23 cellular contexts compared by ENCODE assay signal in the genomic region with DNA sequence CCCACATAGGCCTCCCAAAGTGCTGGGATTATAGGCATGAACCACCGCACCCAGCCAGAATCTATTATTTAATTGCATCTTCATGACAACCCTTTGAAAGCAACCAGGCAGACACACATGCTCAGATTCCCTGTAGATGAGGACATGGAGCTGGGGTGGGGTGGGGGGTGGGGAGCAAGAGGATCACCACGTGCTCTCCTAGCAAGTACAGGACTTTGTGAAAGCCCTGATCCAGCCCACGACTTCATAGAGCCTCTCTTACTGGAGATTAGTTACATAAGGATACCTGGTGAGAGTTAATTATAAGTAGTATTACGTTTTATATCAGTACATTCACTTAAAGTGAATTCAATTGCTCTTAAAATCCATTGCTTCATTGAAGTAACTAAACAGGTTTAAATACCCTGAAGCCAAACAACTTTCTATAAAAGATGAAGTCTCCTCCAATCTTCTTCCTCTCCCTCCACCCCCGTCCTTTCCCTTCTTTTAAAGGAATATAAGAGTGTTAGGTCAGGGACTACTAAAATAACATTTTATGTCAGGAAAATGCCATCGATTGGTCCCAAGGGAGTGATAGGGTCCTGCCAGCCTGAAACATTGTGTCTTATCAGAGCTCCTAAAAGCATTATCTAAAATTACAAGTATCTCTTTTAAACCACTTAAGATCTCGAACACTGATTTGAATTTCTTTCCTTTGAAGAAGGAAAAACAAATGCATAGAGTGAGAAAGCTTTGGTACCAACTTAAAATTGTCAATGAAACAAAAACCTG.
DNase-seq lines count a peak whose midpoint lies in the region; ATAC-seq and TF ChIP-seq lines count a peak whose summit lies in the region.
"Had no signal": no experiment of that assay in that cellular context is flagged by ENCODE, and none has a peak within 500 bp of the region (broad histone marks: within the 10 kb centered on the region; RNA-seq: fewer than 3 reads in every experiment).

No MANE protein-coding gene starts in this region.

- peak overlapping the region; percentile 23 for H3K4me3 Mint-ChIP-seq in type B pancreatic cell
- H3K4me3 Mint-ChIP-seq: CD4-positive, alpha-beta memory T cell; HFFc6 had no signal

- no peaks in the 10 kb centered on the region for H3K9me3 Mint-ChIP-seq in type B pancreatic cell
- H3K9me3 Mint-ChIP-seq: CD4-positive, alpha-beta memory T cell; HFFc6 had no signal

- H3K36me3 ChIP-seq in left lung = no peaks in the 10 kb centered on the region
- H3K36me3 ChIP-seq: BLaER1 treated with 17β-estradiol and CSF1 and Interleukin-3, amounts not matched to agents 10 nM and 100 nM; MG63 had no signal

- H3K27me3 Mint-ChIP-seq in type B pancreatic cell = peaks cover 3% of the 10 kb centered on the region
- H3K27me3 Mint-ChIP-seq: CD4-positive, alpha-beta memory T cell had no signal

- H3K27ac ChIP-seq in left lung = no peak overlapping the region
- H3K27ac ChIP-seq: 22Rv1; BLaER1 treated with 17β-estradiol and CSF1 and Interleukin-3, amounts not matched to agents 10 nM and 100 nM had no signal

- intact Hi-C loops in left lung (cut with DNase I) = no loop called here

- H3K9me3 ChIP-seq in left lung = no peaks in the 10 kb centered on the region
- H3K9me3 ChIP-seq: BLaER1 treated with 17β-estradiol and CSF1 and Interleukin-3, amounts not matched to agents 10 nM and 100 nM; Caco-2; MG63 had no signal

- ATAC-seq in left lung (peak; percentile 78), left lobe of liver (no peak)
- ATAC-seq: Panc1, SK-N-SH treated with all-trans-retinoic acid at 6 μM for 48 hours had no signal

- peaks cover 47% of the 10 kb centered on the region for H3K4me1 Mint-ChIP-seq in type B pancreatic cell (ENCODE audit: unreplicated experiment)

- H3K36me3 Mint-ChIP-seq in type B pancreatic cell = peaks cover 41% of the 10 kb centered on the region

- peak; percentile 9 for DNase-seq in NCI-H2107 treated with DMSO at 0.1 percent for 48 hours (lab: John Stamatoyannopoulos, UW; ENCODE audit: unreplicated experiment)
- DNase-seq in NCI-H2107 (lab: John Stamatoyannopoulos, UW) = no peak
- peak; percentile 64 for DNase-seq in NCI-H82 (lab: John Stamatoyannopoulos, UW)
- DNase-seq in left lung = peak in 1 of 2 donors; percentile 40
- DNase-seq in type B pancreatic cell (ENCODE audit: extremely low spot score, unreplicated experiment) = no peak
- DNase-seq in LoVo (ENCODE audit: low spot score) = no peak
- no peak for DNase-seq in left lobe of liver (ENCODE audit: low spot score)
- DNase-seq in dermis blood vessel endothelial cell = no peak
- DNase-seq: ACHN; CD4-positive, alpha-beta memory T cell; HFFc6; Karpas-422; MG63; NCI-H1417 treated with DMSO at 0.1 percent for 48 hours; NCI-H187; NCI-H2171 treated with DMSO at 0.1 percent for 48 hours; NCI-H526 treated with DMSO at 0.1 percent for 48 hours; NK-92 treated with Interleukin-12 subunit alpha and Interleukin-12 subunit beta, amount 100 ng/mL, for 24 hours had no signal

- H3K4me1 ChIP-seq in left lung = peaks cover 4 to 8% of the 10 kb centered on the region in 2 donors

- no peak for TF ChIP-seq CTCF in left lung (IDR thresholded peaks at IDR 0.05)
- TF ChIP-seq CTCF in type B pancreatic cell (conservative IDR thresholded peaks at IDR 0.05) = no peak

- H3K4me3 ChIP-seq in left lung = no peak overlapping the region
- H3K4me3 ChIP-seq: BLaER1 treated with 17β-estradiol and CSF1 and Interleukin-3, amounts not matched to agents 10 nM and 100 nM; MG63 had no signal

- H3K27me3 ChIP-seq in left lung = no peaks in the 10 kb centered on the region
- H3K27me3 ChIP-seq: BLaER1 treated with 17β-estradiol and CSF1 and Interleukin-3, amounts not matched to agents 10 nM and 100 nM; MG63 had no signal

- H3K27ac Mint-ChIP-seq in type B pancreatic cell = peak overlapping the region; percentile 80
- H3K27ac Mint-ChIP-seq: HFFc6 had no signal

Comparison
In these comparisons a context has a peak if more than half of its experiments do, and no peak if none do; other contexts are left out.
1. DNase-seq: peak in NCI-H2107 treated with DMSO at 0.1 percent for 48 hours (single experiment) and NCI-H82 (single experiment); none in NCI-H2107 (single experiment), type B pancreatic cell (single experiment), LoVo (single experiment), left lobe of liver (single experiment) and dermis blood vessel endothelial cell (single experiment).